ENCODE assay signal across 1 cellular context in the genomic region with DNA sequence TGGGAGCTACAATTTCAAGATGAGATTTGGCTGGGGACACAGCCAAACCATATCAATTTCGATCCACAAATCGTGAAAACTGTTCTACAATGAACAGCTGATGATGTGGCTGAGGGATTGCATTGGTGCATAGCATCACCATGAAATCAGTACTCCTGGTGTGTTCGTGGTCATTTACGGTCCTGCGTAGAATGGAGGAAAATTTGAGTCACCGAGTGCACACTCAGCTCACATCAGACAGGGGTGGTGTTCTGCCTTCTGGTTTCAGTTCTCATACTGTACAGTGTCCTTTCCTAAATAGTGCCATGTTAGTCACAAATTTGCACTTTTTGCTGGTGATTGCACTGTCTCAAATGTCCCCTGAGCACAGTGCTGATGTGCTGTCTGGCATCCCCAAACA.
TF ChIP-seq lines count a peak whose summit lies in the region.

No MANE protein-coding gene starts in this region.

TF ChIP-seq in A549, 52 proteins besides CTCF, POLR2A, EP300 and RAD21 (continued from another document):
- TF ChIP-seq CBX8 (IDR thresholded peaks at IDR 0.05) (no peak), ZFP36 (IDR thresholded peaks at IDR 0.05; ENCODE audit: borderline replicate concordance, partially characterized antibody) (no peak), MAZ (IDR thresholded peaks at IDR 0.05; ENCODE audit: borderline replicate concordance, low read depth, low read length) (no peak), ZSCAN20 (CRISPR knock-in tag; IDR thresholded peaks at IDR 0.05) (no peak), NFE2L2 (conservative IDR thresholded peaks at IDR 0.05; ENCODE audit: low read length) (no peak), HOXB5 (CRISPR knock-in tag; IDR thresholded peaks at IDR 0.05) (no peak), ZNF302 (CRISPR knock-in tag; IDR thresholded peaks at IDR 0.05) (no peak), NPAS2 (CRISPR knock-in tag; IDR thresholded peaks at IDR 0.05; ENCODE audit: borderline replicate concordance) (no peak), HOXA7 (CRISPR knock-in tag; IDR thresholded peaks at IDR 0.05) (no peak), ZC3H11A (IDR thresholded peaks at IDR 0.05) (no peak)
- TF ChIP-seq, protein P1, sequence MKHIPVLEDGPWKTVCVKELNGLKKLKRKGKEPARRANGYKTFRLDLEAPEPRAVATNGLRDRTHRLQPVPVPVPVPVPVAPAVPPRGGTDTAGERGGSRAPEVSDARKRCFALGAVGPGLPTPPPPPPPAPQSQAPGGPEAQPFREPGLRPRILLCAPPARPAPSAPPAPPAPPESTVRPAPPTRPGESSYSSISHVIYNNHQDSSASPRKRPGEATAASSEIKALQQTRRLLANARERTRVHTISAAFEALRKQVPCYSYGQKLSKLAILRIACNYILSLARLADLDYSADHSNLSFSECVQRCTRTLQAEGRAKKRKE (CRISPR knock-in tag; IDR thresholded peaks at IDR 0.05; ENCODE audit: low read depth): no peak
